ENCODE assay signal across 10 cellular contexts in genomic region chrX:107721318-107721717, GRCh38. TPM values are rescaled to one million over a fixed set of nuclear protein-coding genes. Genes with fewer than 3 reads are reported as not detected.
DNase-seq lines count a peak whose midpoint lies in the region; ATAC-seq and TF ChIP-seq lines count a peak whose summit lies in the region.
"Had no signal": no experiment of that assay in that cellular context is flagged by ENCODE, and none has a peak within 500 bp of the region (broad histone marks: within the 10 kb centered on the region; RNA-seq: fewer than 3 reads in every experiment).

No MANE protein-coding gene starts in this region.

- intact Hi-C loops in posterior vena cava (cut with DNase I): loop anchor here in 1 of 2 donors (10.0 kb wide), 1 partner anchor 53 kb away; the partner anchor contains the start of genes NCBP2L and TSC22D3

- no peak overlapping the region for H3K9ac ChIP-seq in BLaER1 treated with 17β-estradiol and CSF1 and Interleukin-3, amounts not matched to agents 10 nM and 100 nM

- peak; percentile 46 for ATAC-seq in HG03354 (IDR thresholded peaks at IDR 0.05; ENCODE audit: poor library complexity, severe bottlenecking, unreplicated experiment)

- H3K4me3 ChIP-seq in BLaER1 treated with 17β-estradiol and CSF1 and Interleukin-3, amounts not matched to agents 10 nM and 100 nM: peak overlapping the region in 1 of 10 experiments; percentile 19; a peak in 1 of 20 replicates
- no peak overlapping the region for H3K4me3 ChIP-seq in coronary artery

- TF ChIP-seq CTCF in GM20000 (IDR thresholded peaks at IDR 0.05; ENCODE audit: extremely low read depth, missing control alignments) (no peak), coronary artery (IDR thresholded peaks at IDR 0.05) (no peak)

- peaks cover 25 to 41% (median 34%) of the 10 kb centered on the region in 10 experiments for H3K4me1 ChIP-seq in BLaER1 treated with 17β-estradiol and CSF1 and Interleukin-3, amounts not matched to agents 10 nM and 100 nM

- peaks cover 0 to 8% (median 0%) of the 10 kb centered on the region in 11 experiments; a peak in 5 of 22 replicates for H4K20me1 ChIP-seq in BLaER1 treated with 17β-estradiol and CSF1 and Interleukin-3, amounts not matched to agents 10 nM and 100 nM

- peaks cover 72 to 96% (median 90%) of the 10 kb centered on the region in 11 experiments for H3K27me3 ChIP-seq in BLaER1 treated with 17β-estradiol and CSF1 and Interleukin-3, amounts not matched to agents 10 nM and 100 nM

- DNase-seq in GM20000 (ENCODE audit: low spot score): peak; percentile 33
- DNase-seq in coronary artery (ENCODE audit: low spot score): no peak
- no peak for DNase-seq in stimulated activated CD4-positive, alpha-beta T cell treated with anti-CD3 and anti-CD28 coated beads, Interleukin-12 subunit alpha, Interleukin-12 subunit beta, amount 100 ng/mL, for 4 hours
- no peak for DNase-seq in posterior vena cava (ENCODE audit: low spot score)
- no peak for DNase-seq in stimulated activated CD4-positive, alpha-beta T cell treated with anti-CD3 and anti-CD28 coated beads, Interleukin-2, amount 100 ng/mL, for 24 hours
- DNase-seq in NCI-H2227 treated with DMSO at 0.1 percent for 48 hours (lab: John Stamatoyannopoulos, UW): no peak

- H3K9me3 ChIP-seq in BLaER1 treated with 17β-estradiol and CSF1 and Interleukin-3, amounts not matched to agents 10 nM and 100 nM (replicated peaks in 1 of 11): no peaks in the 10 kb centered on the region

- peak overlapping the region in 6 of 11 experiments; percentile 12 to 44 (median 28); a peak in 8 of 22 replicates for H3K27ac ChIP-seq in BLaER1 treated with 17β-estradiol and CSF1 and Interleukin-3, amounts not matched to agents 10 nM and 100 nM
- H3K27ac ChIP-seq in coronary artery: peak overlapping the region; percentile 17 to 77

- peak overlapping the region; percentile 43 to 75 (median 58) for H3K4me2 ChIP-seq in BLaER1 treated with 17β-estradiol and CSF1 and Interleukin-3, amounts not matched to agents 10 nM and 100 nM

- no peaks in the 10 kb centered on the region for H3K36me3 ChIP-seq in BLaER1 treated with 17β-estradiol and CSF1 and Interleukin-3, amounts not matched to agents 10 nM and 100 nM

RNA-seq across cellular contexts. Expression of gene TSC22D3, which starts 54.3 kb away (rescaled TPM):
- total RNA-seq in posterior vena cava: 100 to 1,000 TPM; 187 to 309 TPM

RNA-seq across cellular contexts. Expression of gene NCBP2L, which starts 56.2 kb away (rescaled TPM):
- total RNA-seq in posterior vena cava: not detected
- total RNA-seq: HT1080, RPMI7951 had no signal
